ENCODE assay signal across 8 cellular contexts in the genomic region with DNA sequence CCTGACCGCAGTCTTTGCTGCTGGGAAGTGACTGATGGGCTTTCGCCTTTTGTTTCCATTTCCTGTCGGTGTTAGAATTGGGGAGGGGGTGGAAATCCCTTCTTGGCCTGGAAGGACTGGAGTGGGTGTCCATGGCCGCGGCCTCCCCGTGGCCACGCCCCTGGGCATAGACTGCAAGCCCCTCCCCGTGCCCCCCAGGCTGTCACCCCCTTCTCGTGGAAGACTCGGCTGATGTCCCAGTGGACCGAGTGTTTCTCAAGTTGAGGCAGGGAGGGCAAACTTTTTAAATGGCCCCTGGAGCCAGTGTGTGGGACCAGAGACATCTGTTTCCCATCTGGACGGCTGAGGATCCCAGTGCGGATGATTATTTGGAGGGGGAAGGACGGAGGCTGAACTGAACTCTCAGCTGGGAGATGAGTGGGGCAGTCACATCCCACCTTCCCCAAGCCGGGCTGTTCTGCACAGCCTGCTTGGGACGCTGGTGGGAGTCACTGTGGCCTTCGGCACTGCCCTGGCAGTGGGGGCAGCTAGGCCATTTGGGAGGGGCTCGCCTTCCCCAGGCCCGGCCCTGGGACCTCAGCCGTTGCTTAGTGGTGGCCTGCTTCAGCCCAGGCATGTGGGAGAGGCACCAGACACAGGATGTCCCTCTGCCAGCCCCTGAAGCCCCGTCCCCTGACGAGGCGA. TPM values are rescaled to one million over a fixed set of nuclear protein-coding genes. Genes with fewer than 3 reads are reported as not detected.
A peak's percentile ranks its signal among the peaks of the same experiment; 100 is the strongest.
DNase-seq lines count a peak whose midpoint lies in the region; ATAC-seq and TF ChIP-seq lines count a peak whose summit lies in the region.

No MANE protein-coding gene starts in this region.

- 7 to 11% methylated on average over 9 to 23 of the region's 23 CpGs for WGBS in body of pancreas, 2 donors
- WGBS in thyroid gland, 2 donors, result 9 to 21% methylated on average over 9 to 17 of the region's 23 CpGs

- intact Hi-C loops in body of pancreas (cut with DNase I), result no loop called here
- intact Hi-C loops in thyroid gland (cut with DNase I), result no loop called here

- H3K4me1 ChIP-seq in body of pancreas, result peaks cover 82% of the 10 kb centered on the region
- peaks cover 63 to 86% of the 10 kb centered on the region in 2 donors for H3K4me1 ChIP-seq in thyroid gland

- H3K27me3 Mint-ChIP-seq in activated T-cell treated with anti-CD3 and anti-CD28 coated beads, Interleukin-2, amount 50 U/mL, for 4 hours (ENCODE audit: low read depth), result no peaks in the 10 kb centered on the region

- H3K4me1 Mint-ChIP-seq in activated T-cell treated with anti-CD3 and anti-CD28 coated beads, Interleukin-2, amount 50 U/mL, for 4 hours (ENCODE audit: low read depth), result peaks cover 46% of the 10 kb centered on the region

- TF ChIP-seq CTCF in body of pancreas (IDR thresholded peaks at IDR 0.05) (no peak), thyroid gland (IDR thresholded peaks at IDR 0.05) (no peak)

- H3K4me3 ChIP-seq in body of pancreas (peak overlapping the region; percentile 96 to 98), thyroid gland (replicated peaks in 1 of 3) (peak overlapping the region; percentile 46 to 100 (median 96))

- ATAC-seq in activated T-cell treated with anti-CD3 and anti-CD28 coated beads, Interleukin-2, amount 50 U/mL, for 4 hours, result no peak
- no peak for ATAC-seq in body of pancreas
- no peak for ATAC-seq in left lobe of liver

- peak overlapping the region; percentile 92 to 97 (median 96) for H3K27ac ChIP-seq in body of pancreas
- peak overlapping the region; percentile 90 to 98 (median 97) for H3K27ac ChIP-seq in thyroid gland

- H3K27me3 ChIP-seq in body of pancreas (no peaks in the 10 kb centered on the region), thyroid gland (no peaks in the 10 kb centered on the region)

- H3K36me3 Mint-ChIP-seq in activated T-cell treated with anti-CD3 and anti-CD28 coated beads, Interleukin-2, amount 50 U/mL, for 4 hours (ENCODE audit: insufficient read depth), result no peaks in the 10 kb centered on the region

- H3K36me3 ChIP-seq in body of pancreas (replicated peaks in 1 of 2; ENCODE audit: insufficient read depth in 1 of 2, low read depth in 2 of 2), result no peaks in the 10 kb centered on the region
- H3K36me3 ChIP-seq in thyroid gland, result no peaks in the 10 kb centered on the region

- TF ChIP-seq POLR2A in body of pancreas (IDR thresholded peaks at IDR 0.05), result no peak
- no peak for TF ChIP-seq POLR2A in thyroid gland (IDR thresholded peaks at IDR 0.05)

- H3K9me3 ChIP-seq in body of pancreas (no peaks in the 10 kb centered on the region), thyroid gland (no peaks in the 10 kb centered on the region)

- DNase-seq in activated T-cell treated with anti-CD3 and anti-CD28 coated beads, Interleukin-2, amount 50 U/mL, for 4 hours, result no peak
- DNase-seq in activated T-cell treated with anti-CD3 and anti-CD28 coated beads for 4 hours, result no peak
- peak in 2 of 4 donors; percentile 44 to 47 for DNase-seq in body of pancreas
- peak; percentile 47 for DNase-seq in left lobe of liver (ENCODE audit: low spot score)
- no peak for DNase-seq in thyroid gland
- no peak for DNase-seq in activated CD8-positive, alpha-beta memory T cell treated with anti-CD3 and anti-CD28 coated beads, Interleukin-2, amount 50 U/mL, for 48 hours
- DNase-seq in activated CD4-positive, CD25-positive, alpha-beta regulatory T cell treated with anti-CD3 and anti-CD28 coated beads, Interleukin-2, amount 50 U/mL, for 72 hours, result no peak
- no peak for DNase-seq in NCI-H2081 treated with DMSO at 0.1 percent for 48 hours (lab: John Stamatoyannopoulos, UW)

- peak overlapping the region; percentile 88 for H3K4me3 Mint-ChIP-seq in activated T-cell treated with anti-CD3 and anti-CD28 coated beads, Interleukin-2, amount 50 U/mL, for 4 hours

- no peaks in the 10 kb centered on the region for H3K9me3 Mint-ChIP-seq in activated T-cell treated with anti-CD3 and anti-CD28 coated beads, Interleukin-2, amount 50 U/mL, for 4 hours

RNA-seq across cellular contexts. Expression of gene CD81, which starts 1.6 kb away (rescaled TPM):
- 100 to 1,000 TPM; 205 to 227 (median 209) TPM for total RNA-seq in activated T-cell treated with anti-CD3 and anti-CD28 coated beads, Interleukin-2, amount 50 U/mL, for 4 hours
- total RNA-seq in body of pancreas, result 100 to 1,000 TPM; 217 to 332 TPM
- total RNA-seq in left lobe of liver, result 564 TPM
- 100 to 1,000 TPM; 264 to 370 (median 298) TPM for total RNA-seq in thyroid gland

RNA-seq across cellular contexts. Expression of gene TSSC4, which starts 21.9 kb away (rescaled TPM):
- 100 to 1,000 TPM; 119 to 127 (median 122) TPM for total RNA-seq in activated T-cell treated with anti-CD3 and anti-CD28 coated beads, Interleukin-2, amount 50 U/mL, for 4 hours
- total RNA-seq in body of pancreas, result 10 to 100 TPM; 21.5 to 25.7 TPM
- 24.8 TPM for total RNA-seq in left lobe of liver
- 10 to 100 TPM; 37.5 to 62.3 (median 45.1) TPM for total RNA-seq in thyroid gland
